ENCODE assay signal across 22 cellular contexts in the genomic region with DNA sequence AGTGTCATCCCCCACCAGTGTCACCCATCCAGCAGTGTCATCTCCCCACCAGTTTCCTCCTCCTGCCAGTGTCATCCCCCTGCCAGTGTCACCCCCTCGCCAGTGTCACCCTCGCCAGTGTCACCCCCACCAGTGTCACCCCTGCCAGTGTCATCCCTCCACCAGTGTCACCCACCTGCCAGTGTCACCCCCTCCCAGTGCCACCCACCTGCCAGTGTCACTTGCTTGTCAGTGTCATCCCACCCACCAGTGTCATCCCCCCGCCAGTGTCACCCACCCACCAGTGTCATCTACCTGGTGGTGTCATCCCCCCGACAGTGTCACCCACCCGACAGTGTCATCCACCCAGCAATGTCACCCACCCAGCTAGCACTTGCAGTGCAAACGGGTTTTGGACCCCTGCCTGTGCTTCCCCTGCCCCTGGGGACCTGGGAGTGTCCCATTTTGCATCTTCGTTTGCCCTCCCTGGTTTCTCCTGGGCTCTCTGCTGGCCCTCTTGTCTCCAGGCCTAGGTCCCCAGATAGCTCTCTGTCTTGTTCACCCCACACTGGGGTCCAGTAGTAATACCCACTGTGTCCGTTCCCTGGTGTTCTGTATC.
"Had no signal": no experiment of that assay in that cellular context is flagged by ENCODE, and none has a peak within 500 bp of the region (broad histone marks: within the 10 kb centered on the region; RNA-seq: fewer than 3 reads in every experiment).

No MANE protein-coding gene starts in this region.

- DNase-seq: activated CD4-positive, alpha-beta T cell treated with anti-CD3 and anti-CD28 coated beads for 48 hours; activated CD4-positive, alpha-beta T cell treated with anti-CD3 and anti-CD28 coated beads, Interleukin-2, amount 50 U/mL, for 4 hours; activated CD4-positive, CD25-positive, alpha-beta regulatory T cell treated with anti-CD3 and anti-CD28 coated beads, Interleukin-2, amount 50 U/mL, for 72 hours; activated CD8-positive, alpha-beta T cell treated with anti-CD3 and anti-CD28 coated beads, Interleukin-2, amount 10 ng/mL, durations not matched to agents 7 days and 5 days; activated effector memory CD4-positive, alpha-beta T cell treated with Interleukin-2 at 50 U/mL for 16 hours; activated naive CD4-positive, alpha-beta T cell; activated T-cell treated with anti-CD3 and anti-CD28 coated beads, Interleukin-2, amount 50 U/mL, for 1 hour; brain microvascular endothelial cell; KG1; NCI-H1092; NCI-H1417; NCI-H2029; NCI-H510A treated with DMSO at 0.1 percent for 48 hours; NCI-H69; NK-92 treated with Interleukin-12 subunit alpha and Interleukin-12 subunit beta, amount 100 ng/mL, for 24 hours; OCI-M1; SHP77; T-helper 17 cell; T-helper 9 cell had no signal

- H3K27ac ChIP-seq: brain microvascular endothelial cell had no signal

- H3K36me3 Mint-ChIP-seq: activated naive CD4-positive, alpha-beta T cell treated with anti-CD3 and anti-CD28 coated beads, Interleukin-2, amount 50 U/mL, for 72 hours; IgD-negative memory B cell; WTC11 had no signal

- H3K4me3 Mint-ChIP-seq: activated CD8-positive, alpha-beta T cell treated with anti-CD3 and anti-CD28 coated beads, Interleukin-2, amount 10 ng/mL, durations not matched to agents 7 days and 5 days; IgD-negative memory B cell; T-helper 17 cell; WTC11 had no signal

- H3K9me3 Mint-ChIP-seq: activated naive CD4-positive, alpha-beta T cell treated with anti-CD3 and anti-CD28 coated beads, Interleukin-2, amount 50 U/mL, for 72 hours had no signal

- H3K27me3 ChIP-seq: brain microvascular endothelial cell had no signal

- ATAC-seq: activated CD8-positive, alpha-beta T cell treated with anti-CD3 and anti-CD28 coated beads, Interleukin-2, amount 10 ng/mL, durations not matched to agents 7 days and 5 days; activated naive CD4-positive, alpha-beta T cell treated with anti-CD3 and anti-CD28 coated beads, Interleukin-2, amount 50 U/mL, for 72 hours; T-helper 17 cell; WTC11 had no signal

- H3K4me1 Mint-ChIP-seq: IgD-negative memory B cell, T-helper 17 cell had no signal

- H3K36me3 ChIP-seq: brain microvascular endothelial cell had no signal

- H3K27ac Mint-ChIP-seq: activated CD8-positive, alpha-beta T cell treated with anti-CD3 and anti-CD28 coated beads, Interleukin-2, amount 10 ng/mL, durations not matched to agents 7 days and 5 days; activated naive CD4-positive, alpha-beta T cell treated with anti-CD3 and anti-CD28 coated beads, Interleukin-2, amount 50 U/mL, for 72 hours; IgD-negative memory B cell; T-helper 17 cell; WTC11 had no signal
